ENCODE assay signal across 15 cellular contexts in genomic region chr5:99544326-99544725, GRCh38.
"Had no signal": no experiment of that assay in that cellular context is flagged by ENCODE, and none has a peak within 500 bp of the region (broad histone marks: within the 10 kb centered on the region; RNA-seq: fewer than 3 reads in every experiment).

No MANE protein-coding gene starts in this region.

- DNase-seq: activated CD4-positive, alpha-beta memory T cell treated with anti-CD3 and anti-CD28 coated beads, Interleukin-2, amount 10 ng/mL, durations not matched to agents 7 days and 5 days; activated CD4-positive, alpha-beta T cell treated with anti-CD3 and anti-CD28 coated beads for 48 hours; activated CD4-positive, CD25-positive, alpha-beta regulatory T cell; activated CD8-positive, alpha-beta memory T cell treated with anti-CD3 and anti-CD28 coated beads, Interleukin-2, amount 10 ng/mL, durations not matched to agents 7 days and 5 days; activated naive CD8-positive, alpha-beta T cell treated with anti-CD3 and anti-CD28 coated beads for 36 hours; amygdala; central memory CD4-positive, alpha-beta T cell; colonic mucosa; heart left ventricle; occipital lobe; stimulated activated CD4-positive, alpha-beta T cell treated with anti-CD3 and anti-CD28 coated beads, Interleukin-2, amount 100 ng/mL, for 24 hours; stimulated activated naive CD4-positive, alpha-beta T cell treated with Interleukin-2 at 50 U/mL for 16 hours; T-helper 2 cell; thyroid gland; uterus had no signal

- H3K27ac ChIP-seq: colonic mucosa, heart left ventricle, thyroid gland, uterus had no signal

- H3K27me3 ChIP-seq: colonic mucosa, heart left ventricle, thyroid gland, uterus had no signal

- ATAC-seq: activated CD8-positive, alpha-beta memory T cell treated with anti-CD3 and anti-CD28 coated beads, Interleukin-2, amount 10 ng/mL, durations not matched to agents 7 days and 5 days; heart left ventricle had no signal

- H3K4me1 ChIP-seq: colonic mucosa, heart left ventricle, thyroid gland, uterus had no signal

- H3K4me3 ChIP-seq: colonic mucosa, heart left ventricle, thyroid gland, uterus had no signal

- H3K36me3 ChIP-seq: colonic mucosa, heart left ventricle, thyroid gland, uterus had no signal

- H3K9me3 ChIP-seq: colonic mucosa, heart left ventricle, thyroid gland, uterus had no signal
